In genomic region chr1:12167493-12168429, GRCh38 we compare ENCODE assay signal across 1 cellular context.
TF ChIP-seq lines count a peak whose summit lies in the region.

No MANE protein-coding gene starts in this region.

TF ChIP-seq in K562, 482 proteins besides CTCF, POLR2A, EP300 and RAD21 (continued from another document):
- no peak for TF ChIP-seq PBX2 (CRISPR knock-in tag; IDR thresholded peaks at IDR 0.05; ENCODE audit: low read depth)
- TF ChIP-seq PBX2 (tag; conservative IDR thresholded peaks at IDR 0.05; ENCODE audit: low read depth) = no peak
- no peak for TF ChIP-seq ZNF263 (CRISPR knock-in tag; IDR thresholded peaks at IDR 0.05; ENCODE audit: borderline replicate concordance)
- no peak for TF ChIP-seq ZNF449 (CRISPR knock-in tag; IDR thresholded peaks at IDR 0.05)
- 0 out of 2 replicates have a peak, but pooled peaks have one; percentile 25 for TF ChIP-seq CBX1 (IDR thresholded peaks at IDR 0.05; ENCODE audit: low read depth)
- TF ChIP-seq MLLT1 (IDR thresholded peaks at IDR 0.05) = 0 out of 4 replicates have a peak, but pooled peaks of 1 of the 2 experiments have one; percentile 4
- TF ChIP-seq ZNF41 (CRISPR knock-in tag; conservative IDR thresholded peaks at IDR 0.05) = no peak
- TF ChIP-seq CREM (IDR thresholded peaks at IDR 0.05; ENCODE audit: low read depth) = peak; percentile 43
- TF ChIP-seq EP400 (IDR thresholded peaks at IDR 0.05) = no peak; the same call in none of the 2 replicates
- no peak for TF ChIP-seq THAP7 (CRISPR knock-in tag; IDR thresholded peaks at IDR 0.05)
- no peak for TF ChIP-seq CTCFL (IDR thresholded peaks at IDR 0.05; ENCODE audit: borderline replicate concordance, insufficient read depth, low read depth, low read length, poor library complexity, severe bottlenecking)
- 0 out of 4 replicates have a peak, but pooled peaks of 1 of the 2 experiments have one; percentile 38 for TF ChIP-seq MAZ (CRISPR knock-in tag; conservative IDR thresholded peaks at IDR 0.05 in 1 of 2, IDR thresholded peaks at IDR 0.05 in 1 of 2)
- no peak for TF ChIP-seq ZNF318 (IDR thresholded peaks at IDR 0.05; ENCODE audit: borderline replicate concordance in 1 of 2, low read depth in 1 of 2)
- TF ChIP-seq SMC3 (conservative IDR thresholded peaks at IDR 0.05; ENCODE audit: insufficient read depth, low read depth, low read length) = no peak
- TF ChIP-seq LCOR (CRISPR knock-in tag; IDR thresholded peaks at IDR 0.05) = no peak
- no peak for TF ChIP-seq RBM39 (optimal IDR thresholded peaks at IDR 0.05; ENCODE audit: low read depth, low read length)
- TF ChIP-seq BCOR (IDR thresholded peaks at IDR 0.05) = peak; percentile 22; the same call in 1 of the 2 replicates
- TF ChIP-seq GABPB1 (CRISPR knock-in tag; IDR thresholded peaks at IDR 0.05) = no peak
- peak in 1 of 2 experiments; percentile 55; a peak in 1 of 4 replicates for TF ChIP-seq HDAC1 (IDR thresholded peaks at IDR 0.05)
- peak; percentile 74 for TF ChIP-seq ZBTB34 (CRISPR knock-in tag; IDR thresholded peaks at IDR 0.05)
- TF ChIP-seq SMARCB1 (IDR thresholded peaks at IDR 0.05; ENCODE audit: insufficient read length, low read depth) = peak; percentile 69
- no peak for TF ChIP-seq KLF13 (tag; IDR thresholded peaks at IDR 0.05; ENCODE audit: borderline replicate concordance, low read depth)
- peak; percentile 23; the same call in 1 of the 2 replicates for TF ChIP-seq TFAP4 (CRISPR knock-in tag; IDR thresholded peaks at IDR 0.05; ENCODE audit: borderline replicate concordance)
- peak; percentile 49 for TF ChIP-seq TBP (optimal IDR thresholded peaks at IDR 0.05; ENCODE audit: low read depth, low read length)
- 0 out of 2 replicates have a peak, but pooled peaks have one; percentile 15 for TF ChIP-seq ZBTB9 (CRISPR knock-in tag; IDR thresholded peaks at IDR 0.05)
- no peak for TF ChIP-seq SREBF2 (CRISPR knock-in tag; IDR thresholded peaks at IDR 0.05)
- TF ChIP-seq TCF3 (CRISPR knock-in tag; IDR thresholded peaks at IDR 0.05) = peak; percentile 76
- TF ChIP-seq PML (IDR thresholded peaks at IDR 0.05; ENCODE audit: low read length) = peak; percentile 68
TF ChIP-seq in K562: peak in this region for 70.
